23 cellular contexts compared by ENCODE assay signal in genomic region chr11:19929147-19929546, GRCh38.
DNase-seq lines count a peak whose midpoint lies in the region; ATAC-seq, FAIRE-seq and TF ChIP-seq lines count a peak whose summit lies in the region.
"Had no signal": no experiment of that assay in that cellular context is flagged by ENCODE, and none has a peak within 500 bp of the region (broad histone marks: within the 10 kb centered on the region; RNA-seq: fewer than 3 reads in every experiment).

No MANE protein-coding gene starts in this region.

- no peak overlapping the region for H4K5ac ChIP-seq in mesendoderm (ENCODE audit: low read length)

- H3K4me3 Mint-ChIP-seq in astrocyte (ENCODE audit: unreplicated experiment) (no peak overlapping the region), nephron progenitor cell (no peak overlapping the region)
- no peak overlapping the region for H3K4me3 Mint-ChIP-seq in stimulated activated effector memory CD8-positive, alpha-beta T cell treated with anti-CD3 and anti-CD28 coated beads, Interleukin-12 subunit alpha, Interleukin-12 subunit beta, amount 100 ng/mL, for 72 hours
- H3K4me3 Mint-ChIP-seq: activated B cell treated with CpG ODN at 0.5 μM for 24 hours; activated T-helper 1 cell treated with anti-CD3 and anti-CD28 coated beads, Interleukin-12 subunit alpha, Interleukin-12 subunit beta, Interleukin-2, Interleukin-4 antibody, amounts not matched to agents 30 ng/mL and 10 ng/mL and 1 ng/mL, durations not matched to agents 14 hours and 24 hours and 36 hours; neural progenitor cell had no signal

- no peak for ATAC-seq in sciatic nerve
- ATAC-seq in stimulated activated effector memory CD8-positive, alpha-beta T cell treated with anti-CD3 and anti-CD28 coated beads, Interleukin-12 subunit alpha, Interleukin-12 subunit beta, amount 100 ng/mL, for 72 hours, result no peak
- ATAC-seq: heart left ventricle had no signal

- H3K9ac ChIP-seq in astrocyte (ENCODE audit: low read length) (no peak overlapping the region), mesendoderm (ENCODE audit: low read length) (no peak overlapping the region)
- H3K9ac ChIP-seq: neural progenitor cell had no signal

- H3K56ac ChIP-seq in mesendoderm (ENCODE audit: low read length), result no peak overlapping the region

- no peak overlapping the region for H2BK5ac ChIP-seq in mesendoderm (ENCODE audit: low read length)

- no peaks in the 10 kb centered on the region for H3K79me1 ChIP-seq in mesendoderm (ENCODE audit: low read length)

- H3K4me2 ChIP-seq in astrocyte (ENCODE audit: low read length), result peak overlapping the region; percentile 7
- H3K4me2 ChIP-seq in mesendoderm (ENCODE audit: low read length), result no peak overlapping the region
- H3K4me2 ChIP-seq: neural progenitor cell had no signal

- no peak overlapping the region for H2AK5ac ChIP-seq in mesendoderm (ENCODE audit: low read length)

- H3K27me3 ChIP-seq in astrocyte (ENCODE audit: insufficient read depth, low read length) (no peaks in the 10 kb centered on the region), mesendoderm (ENCODE audit: insufficient read depth, low read length, poor library complexity) (no peaks in the 10 kb centered on the region), thyroid gland (no peaks in the 10 kb centered on the region)
- H3K27me3 ChIP-seq: heart left ventricle, MG63, neural progenitor cell, vagina had no signal

- no CpG with 5 or more reads among the region's 2 CpGs for WGBS in mesendoderm (ENCODE audit: extremely low coverage, insufficient coverage, low lambda C conversion rate)
- WGBS in thyroid gland, 2 donors, result 77 to 78% methylated on average over 2 of the region's 2 CpGs

- DNase-seq in ELR (ENCODE audit: low read depth) (peak; percentile 38), astrocyte (ENCODE audit: low read depth) (peak; percentile 61), mesendoderm (peak; percentile 64), thyroid gland (peak; percentile 24 to 49), D341Med (ENCODE audit: low spot score) (no peak), nephron progenitor cell (no peak), sciatic nerve (ENCODE audit: low spot score) (no peak)
- no peak for DNase-seq in stimulated activated effector memory CD8-positive, alpha-beta T cell treated with anti-CD3 and anti-CD28 coated beads, Interleukin-12 subunit alpha, Interleukin-12 subunit beta, amount 100 ng/mL, for 72 hours (ENCODE audit: low spot score in 2 of 2)
- DNase-seq: activated B cell treated with CpG ODN at 0.5 μM for 24 hours; activated naive CD4-positive, alpha-beta T cell treated with anti-CD3 and anti-CD28 coated beads, Interleukin-2, amount 50 U/mL, for 16 hours; anterior cingulate cortex; CD4-positive, CD25-positive, alpha-beta regulatory T cell; central memory CD4-positive, alpha-beta T cell; GF-D8; heart left ventricle; left ventricle myocardium inferior; NCI-H2107; NCI-H446; SW 1271 had no signal

- H3K18ac ChIP-seq in mesendoderm (ENCODE audit: low read length), result no peak overlapping the region

- H3K27ac Mint-ChIP-seq in astrocyte (ENCODE audit: unreplicated experiment), result peak overlapping the region; percentile 66
- no peak overlapping the region for H3K27ac Mint-ChIP-seq in nephron progenitor cell
- H3K27ac Mint-ChIP-seq in stimulated activated effector memory CD8-positive, alpha-beta T cell treated with anti-CD3 and anti-CD28 coated beads, Interleukin-12 subunit alpha, Interleukin-12 subunit beta, amount 100 ng/mL, for 72 hours, result no peak overlapping the region
- H3K27ac Mint-ChIP-seq: activated B cell treated with CpG ODN at 0.5 μM for 24 hours; activated T-helper 1 cell treated with anti-CD3 and anti-CD28 coated beads, Interleukin-12 subunit alpha, Interleukin-12 subunit beta, Interleukin-2, Interleukin-4 antibody, amounts not matched to agents 30 ng/mL and 10 ng/mL and 1 ng/mL, durations not matched to agents 14 hours and 24 hours and 36 hours; neural progenitor cell had no signal

- H3K4me1 ChIP-seq in astrocyte (ENCODE audit: insufficient read depth, low read length) (peaks cover 8% of the 10 kb centered on the region), mesendoderm (ENCODE audit: control insufficient read depth, low read depth, low read length) (no peaks in the 10 kb centered on the region), thyroid gland (peaks cover 46 to 78% of the 10 kb centered on the region in 2 donors)
- H3K4me1 ChIP-seq: vagina had no signal

- H3K27me3 Mint-ChIP-seq in astrocyte (ENCODE audit: low read depth, unreplicated experiment), result no peaks in the 10 kb centered on the region
- H3K27me3 Mint-ChIP-seq in nephron progenitor cell (ENCODE audit: low read depth, poor library complexity), result no peaks in the 10 kb centered on the region

- no peak overlapping the region for H3K23ac ChIP-seq in mesendoderm (ENCODE audit: low read length)

- H3K36me3 Mint-ChIP-seq in astrocyte (ENCODE audit: low read depth, unreplicated experiment) (no peaks in the 10 kb centered on the region), nephron progenitor cell (ENCODE audit: low read depth) (no peaks in the 10 kb centered on the region)
- H3K36me3 Mint-ChIP-seq in stimulated activated effector memory CD8-positive, alpha-beta T cell treated with anti-CD3 and anti-CD28 coated beads, Interleukin-12 subunit alpha, Interleukin-12 subunit beta, amount 100 ng/mL, for 72 hours, result no peaks in the 10 kb centered on the region
- H3K36me3 Mint-ChIP-seq: CD4-positive, CD25-positive, alpha-beta regulatory T cell had no signal

- peaks cover 11% of the 10 kb centered on the region for H3K4me1 Mint-ChIP-seq in astrocyte (ENCODE audit: low read depth, unreplicated experiment)
- peaks cover 15% of the 10 kb centered on the region for H3K4me1 Mint-ChIP-seq in nephron progenitor cell
- no peaks in the 10 kb centered on the region for H3K4me1 Mint-ChIP-seq in stimulated activated effector memory CD8-positive, alpha-beta T cell treated with anti-CD3 and anti-CD28 coated beads, Interleukin-12 subunit alpha, Interleukin-12 subunit beta, amount 100 ng/mL, for 72 hours
- H3K4me1 Mint-ChIP-seq: activated B cell treated with CpG ODN at 0.5 μM for 24 hours; CD4-positive, CD25-positive, alpha-beta regulatory T cell had no signal

- H3K9me3 Mint-ChIP-seq in astrocyte (ENCODE audit: unreplicated experiment) (no peaks in the 10 kb centered on the region), nephron progenitor cell (no peaks in the 10 kb centered on the region)
- H3K9me3 Mint-ChIP-seq in stimulated activated effector memory CD8-positive, alpha-beta T cell treated with anti-CD3 and anti-CD28 coated beads, Interleukin-12 subunit alpha, Interleukin-12 subunit beta, amount 100 ng/mL, for 72 hours, result no peaks in the 10 kb centered on the region
- H3K9me3 Mint-ChIP-seq: activated B cell treated with CpG ODN at 0.5 μM for 24 hours; activated T-helper 1 cell treated with anti-CD3 and anti-CD28 coated beads, Interleukin-12 subunit alpha, Interleukin-12 subunit beta, Interleukin-2, Interleukin-4 antibody, amounts not matched to agents 30 ng/mL and 10 ng/mL and 1 ng/mL, durations not matched to agents 14 hours and 24 hours and 36 hours; neural progenitor cell had no signal

- no peak for FAIRE-seq in astrocyte (lab: Jason Lieb, UNC)

- no peaks in the 10 kb centered on the region for H4K20me1 ChIP-seq in astrocyte (ENCODE audit: insufficient read depth, low read length)

- TF ChIP-seq CTCF in astrocyte (IDR thresholded peaks at IDR 0.05; ENCODE audit: insufficient read depth, low read depth, low read length) (no peak), thyroid gland (IDR thresholded peaks at IDR 0.05) (no peak), nephron progenitor cell (IDR thresholded peaks at IDR 0.05) (no peak)

- TF ChIP-seq POLR2A in thyroid gland (IDR thresholded peaks at IDR 0.05), result no peak

- H3K27ac ChIP-seq in astrocyte (ENCODE audit: low read depth, low read length), result no peak overlapping the region
- no peak overlapping the region for H3K27ac ChIP-seq in mesendoderm (ENCODE audit: low read depth, low read length)
- H3K27ac ChIP-seq in thyroid gland, result peak overlapping the region; percentile 35 to 96 (median 93)
- H3K27ac ChIP-seq: left ventricle myocardium inferior, neural progenitor cell, vagina had no signal

- H3K4ac ChIP-seq in mesendoderm (ENCODE audit: low read depth, low read length), result no peak overlapping the region

- H3K9me3 ChIP-seq in astrocyte (ENCODE audit: insufficient read depth, low read depth, low read length) (no peaks in the 10 kb centered on the region), thyroid gland (no peaks in the 10 kb centered on the region)
- H3K9me3 ChIP-seq: heart left ventricle, left ventricle myocardium inferior, MG63, vagina had no signal

- H2AFZ ChIP-seq in astrocyte (ENCODE audit: low read depth, low read length), result no peak overlapping the region
- H2AFZ ChIP-seq: neural progenitor cell had no signal

- no peak overlapping the region for H2BK15ac ChIP-seq in mesendoderm (replicated peaks; ENCODE audit: low read depth)

- H3K4me3 ChIP-seq in astrocyte (ENCODE audit: insufficient read depth, low read depth, low read length), result no peak overlapping the region
- no peak overlapping the region for H3K4me3 ChIP-seq in mesendoderm (ENCODE audit: low read length)
- H3K4me3 ChIP-seq in thyroid gland (replicated peaks in 1 of 3), result no peak overlapping the region
- H3K4me3 ChIP-seq: heart left ventricle, left ventricle myocardium inferior, MG63, neural progenitor cell, vagina had no signal

- no peak overlapping the region for H2BK120ac ChIP-seq in mesendoderm (ENCODE audit: low read depth, low read length)

- H3K36me3 ChIP-seq in astrocyte (ENCODE audit: insufficient read depth, low read length), result no peaks in the 10 kb centered on the region
- H3K36me3 ChIP-seq in mesendoderm (ENCODE audit: control insufficient read depth, insufficient read depth, low read length), result no peaks in the 10 kb centered on the region
- H3K36me3 ChIP-seq in thyroid gland, result no peaks in the 10 kb centered on the region
- H3K36me3 ChIP-seq: neural progenitor cell had no signal

- H4K8ac ChIP-seq in mesendoderm (ENCODE audit: low read depth, low read length), result no peak overlapping the region

- intact Hi-C loops in thyroid gland (cut with DNase I), result no loop called here
- intact Hi-C loops in sciatic nerve (cut with DNase I), result no loop called here

- no peaks in the 10 kb centered on the region for H3K79me2 ChIP-seq in astrocyte (ENCODE audit: insufficient read depth, low read length)
- H3K79me2 ChIP-seq in mesendoderm (ENCODE audit: control insufficient read depth, insufficient read depth, low read length), result no peaks in the 10 kb centered on the region

Comparison
In these comparisons a context has a peak if more than half of its experiments do, and no peak if none do; other contexts are left out.
1. DNase-seq: peak in ELR (single experiment), astrocyte (single experiment), mesendoderm (single experiment) and thyroid gland (2 of 2); none in D341Med (single experiment), nephron progenitor cell (single experiment), sciatic nerve (single experiment) and stimulated activated effector memory CD8-positive, alpha-beta T cell treated with anti-CD3 and anti-CD28 coated beads, Interleukin-12 subunit alpha, Interleukin-12 subunit beta, amount 100 ng/mL, for 72 hours (0 of 2).
2. H3K27ac ChIP-seq: peak in thyroid gland (3 of 3); none in astrocyte (single experiment) and mesendoderm (single experiment).